1 cellular context compared by ENCODE assay signal in genomic region chr2:242088044-242088443, GRCh38.
TF ChIP-seq lines count a peak whose summit lies in the region.

No MANE protein-coding gene starts in this region.

TF ChIP-seq in HepG2, 621 proteins besides CTCF, POLR2A, EP300 and RAD21 (continued from another document):
- 0 out of 2 replicates have a peak, but pooled peaks have one; percentile 7 for TF ChIP-seq TAF1 (CRISPR knock-in tag; IDR thresholded peaks at IDR 0.05)
- TF ChIP-seq PHF8 (CRISPR knock-in tag; IDR thresholded peaks at IDR 0.05) = peak; percentile 54
- peak; percentile 20 for TF ChIP-seq RBM39 (IDR thresholded peaks at IDR 0.05; ENCODE audit: low read depth, low read length, poor library complexity, severe bottlenecking)
- 0 out of 2 replicates have a peak, but pooled peaks have one; percentile 7 for TF ChIP-seq PRDM15 (CRISPR knock-in tag; IDR thresholded peaks at IDR 0.05)
- TF ChIP-seq ZFAT (CRISPR knock-in tag; conservative IDR thresholded peaks at IDR 0.05) = 0 out of 2 replicates have a peak, but pooled peaks have one; percentile 23
- TF ChIP-seq RBFOX2 (IDR thresholded peaks at IDR 0.05; ENCODE audit: low read depth, low read length) = 0 out of 2 replicates have a peak, but pooled peaks have one; percentile 43
- TF ChIP-seq ARID5B (CRISPR knock-in tag; IDR thresholded peaks at IDR 0.05) = 0 out of 2 replicates have a peak, but pooled peaks have one; percentile 4
- TF ChIP-seq FOXA3 (CRISPR knock-in tag; IDR thresholded peaks at IDR 0.05) = 0 out of 2 replicates have a peak, but pooled peaks have one; percentile 7
- TF ChIP-seq ZFY (CRISPR knock-in tag; IDR thresholded peaks at IDR 0.05) = peak; percentile 70
TF ChIP-seq in HepG2: peak in this region for 15; not testable (repeated sequence) for 606.
